ENCODE assay signal across 21 cellular contexts in the genomic region with DNA sequence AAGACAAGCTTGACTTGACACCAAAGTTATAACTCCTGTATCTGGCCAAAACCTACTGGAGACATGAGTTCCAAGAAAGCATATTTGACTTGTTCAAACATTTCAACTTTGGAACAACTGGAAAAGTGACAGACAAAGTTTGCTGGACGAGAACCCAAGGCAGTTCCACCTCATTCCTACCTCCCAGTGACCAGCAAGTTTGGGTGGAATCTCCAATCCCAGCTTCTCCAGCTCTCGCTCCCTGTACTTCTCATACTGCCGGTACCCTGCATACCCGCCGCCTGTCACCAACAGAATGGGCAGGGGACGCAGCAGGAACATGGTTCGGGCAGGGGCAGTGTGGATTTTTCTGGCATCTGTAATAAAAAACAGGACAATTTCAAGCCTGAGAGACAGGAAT. TPM values are rescaled to one million over a fixed set of nuclear protein-coding genes. Genes with fewer than 3 reads are reported as not detected.
DNase-seq lines count a peak whose midpoint lies in the region; TF ChIP-seq lines count a peak whose summit lies in the region.
"Had no signal": no experiment of that assay in that cellular context is flagged by ENCODE, and none has a peak within 500 bp of the region (broad histone marks: within the 10 kb centered on the region; RNA-seq: fewer than 3 reads in every experiment).

No MANE protein-coding gene starts in this region.

- H3K79me2 ChIP-seq in PC-9 (ENCODE audit: low read depth) (peaks cover 85% of the 10 kb centered on the region), trophoblast cell (ENCODE audit: control insufficient read depth, insufficient read depth, low read length, poor library complexity) (no peaks in the 10 kb centered on the region)

- H3K9me3 Mint-ChIP-seq in activated CD4-positive, alpha-beta T cell treated with anti-CD3 and anti-CD28 coated beads, Interleukin-2, amount 10 ng/mL, durations not matched to agents 24 days and 14 days = no peaks in the 10 kb centered on the region
- H3K9me3 Mint-ChIP-seq: activated naive CD4-positive, alpha-beta T cell treated with anti-CD3 and anti-CD28 coated beads, Interleukin-2, amount 50 U/mL, for 24 hours; IgD-negative memory B cell had no signal

- H3K27ac ChIP-seq in PC-9 = peak overlapping the region; percentile 98
- H3K27ac ChIP-seq in epithelial cell of prostate = peak overlapping the region; percentile 98
- H3K27ac ChIP-seq in trophoblast cell (ENCODE audit: low read depth, low read length) = no peak overlapping the region
- H3K27ac ChIP-seq: 22Rv1, body of pancreas, heart right ventricle, lower lobe of right lung, neutrophil, stomach had no signal

- no peak overlapping the region for H3K4ac ChIP-seq in trophoblast cell (ENCODE audit: low read depth, low read length)

- intact Hi-C loops in activated CD4-positive, alpha-beta T cell treated with anti-CD3 and anti-CD28 coated beads, Interleukin-2, amount 10 ng/mL, durations not matched to agents 24 days and 14 days (cut with micrococcal nuclease) = no loop called here
- intact Hi-C loops in PC-9 (cut with micrococcal nuclease; ENCODE audit: unreplicated experiment) (no loop called here), lower leg skin (cut with DNase I; ENCODE audit: low total_unique reads) (no loop called here)

- H3K36me3 Mint-ChIP-seq in activated CD4-positive, alpha-beta T cell treated with anti-CD3 and anti-CD28 coated beads, Interleukin-2, amount 10 ng/mL, durations not matched to agents 24 days and 14 days (ENCODE audit: low read depth) = peaks cover 36% of the 10 kb centered on the region

- no peaks in the 10 kb centered on the region for H3K79me1 ChIP-seq in trophoblast cell (ENCODE audit: low read length)

- H3K4me1 ChIP-seq in PC-9 (replicated peaks; ENCODE audit: insufficient read depth) = peaks cover 58% of the 10 kb centered on the region
- peaks cover 4 to 11% of the 10 kb centered on the region in 2 experiments for H3K4me1 ChIP-seq in trophoblast cell (ENCODE audit: control insufficient read depth in 1 of 2, insufficient read depth in 2 of 2, low read length in 2 of 2)

- no peak for DNase-seq in activated CD4-positive, alpha-beta T cell treated with anti-CD3 and anti-CD28 coated beads, Interleukin-2, amount 10 ng/mL, durations not matched to agents 24 days and 14 days
- DNase-seq in activated CD4-positive, alpha-beta T cell treated with anti-CD3 and anti-CD28 coated beads for 48 hours = no peak
- no peak for DNase-seq in PC-9
- DNase-seq in epithelial cell of prostate (ENCODE audit: low read depth, low spot score) = no peak
- peak; percentile 73 to 85 for DNase-seq in trophoblast cell
- no peak for DNase-seq in lower leg skin (ENCODE audit: low spot score in 2 of 2)
- DNase-seq in H7 = no peak
- no peak for DNase-seq in ureter (ENCODE audit: low spot score)
- DNase-seq: body of pancreas; COR-L47; heart right ventricle; lower lobe of right lung; NCI-H1417; SIG-M5; stimulated activated CD4-positive, alpha-beta T cell treated with anti-CD3 and anti-CD28 coated beads, Interleukin-4, amount 100 ng/mL, for 4 hours; stomach had no signal

- WGBS in trophoblast cell (ENCODE audit: extremely low coverage, insufficient coverage, insufficient read length) = no CpG with 5 or more reads among the region's 7 CpGs
- WGBS in lower leg skin, 2 donors = 87 to 92% methylated on average over 7 of the region's 7 CpGs

- no peaks in the 10 kb centered on the region for H3K27me3 ChIP-seq in PC-9 (ENCODE audit: insufficient read depth, low read depth)
- H3K27me3 ChIP-seq in trophoblast cell (ENCODE audit: insufficient read depth, low read length) = no peaks in the 10 kb centered on the region
- H3K27me3 ChIP-seq in H7 (ENCODE audit: control insufficient read depth, insufficient read depth, low read length) = no peaks in the 10 kb centered on the region
- H3K27me3 ChIP-seq: body of pancreas, heart right ventricle, neutrophil, stomach had no signal

- no peak overlapping the region for H3K4me3 Mint-ChIP-seq in activated CD4-positive, alpha-beta T cell treated with anti-CD3 and anti-CD28 coated beads, Interleukin-2, amount 10 ng/mL, durations not matched to agents 24 days and 14 days
- H3K4me3 Mint-ChIP-seq: B cell, IgD-negative memory B cell had no signal

- CTCF ChIA-PET in PC-9 (lab: Charles Lee) = interaction anchor here (1.0 kb wide), 1 partner anchor 14 kb away, joined by 4 read pairs; a partner anchor contains a TSS

- no peak overlapping the region for H4K8ac ChIP-seq in trophoblast cell (ENCODE audit: low read depth, low read length)

- POLR2A ChIA-PET in PC-9 (lab: Charles Lee; ENCODE audit: unreplicated experiment) = interaction anchor here (0.7 kb wide), 1 partner anchor 11 kb away, joined by 5 read pairs; no protein-coding TSS in a partner anchor

- H3F3A ChIP-seq in PC-9 (ENCODE audit: insufficient read depth, low read depth) = peaks cover 46% of the 10 kb centered on the region

- no peak overlapping the region for H4K12ac ChIP-seq in trophoblast cell (ENCODE audit: low read depth, low read length)

- no peak overlapping the region for H3K18ac ChIP-seq in trophoblast cell (ENCODE audit: low read length)

- H3K9me3 ChIP-seq in PC-9 (ENCODE audit: insufficient read depth, low read depth) = no peaks in the 10 kb centered on the region
- peaks cover 2% of the 10 kb centered on the region for H3K9me3 ChIP-seq in trophoblast cell (ENCODE audit: insufficient read depth, low read depth, low read length)
- H3K9me3 ChIP-seq: body of pancreas, heart right ventricle, lower lobe of right lung, neutrophil, stomach had no signal

- H3K23ac ChIP-seq in trophoblast cell (ENCODE audit: low read length) = no peak overlapping the region

- no peak overlapping the region for H2AK5ac ChIP-seq in trophoblast cell (ENCODE audit: low read length)

- H3K4me2 ChIP-seq in PC-9 = peak overlapping the region; percentile 57
- no peak overlapping the region for H3K4me2 ChIP-seq in trophoblast cell (ENCODE audit: low read length)

- H3K27ac Mint-ChIP-seq in activated CD4-positive, alpha-beta T cell treated with anti-CD3 and anti-CD28 coated beads, Interleukin-2, amount 10 ng/mL, durations not matched to agents 24 days and 14 days = peak overlapping the region; percentile 72
- H3K27ac Mint-ChIP-seq: activated naive CD4-positive, alpha-beta T cell treated with anti-CD3 and anti-CD28 coated beads, Interleukin-2, amount 50 U/mL, for 24 hours; B cell had no signal

- H2AFZ ChIP-seq in PC-9 = no peak overlapping the region
- no peak overlapping the region for H2AFZ ChIP-seq in trophoblast cell (ENCODE audit: insufficient read depth, low read length, poor library complexity)

- BruUV-seq in PC-9 (replicated peaks; lab: Mats Ljungman, UMichigan) = no TSS peak

- no peaks in the 10 kb centered on the region for H3K27me3 Mint-ChIP-seq in activated CD4-positive, alpha-beta T cell treated with anti-CD3 and anti-CD28 coated beads, Interleukin-2, amount 10 ng/mL, durations not matched to agents 24 days and 14 days
- H3K27me3 Mint-ChIP-seq: activated naive CD4-positive, alpha-beta T cell treated with anti-CD3 and anti-CD28 coated beads, Interleukin-2, amount 50 U/mL, for 24 hours; B cell; IgD-negative memory B cell had no signal

- H2BK120ac ChIP-seq in trophoblast cell (ENCODE audit: insufficient read depth, low read length, poor library complexity) = peak overlapping the region; percentile 57

- no peaks in the 10 kb centered on the region for H3K9me2 ChIP-seq in PC-9 (ENCODE audit: insufficient read depth)

- H2BK5ac ChIP-seq in trophoblast cell (ENCODE audit: low read depth, low read length, poor library complexity) = peak overlapping the region; percentile 30

- no peak overlapping the region for H3K9ac ChIP-seq in trophoblast cell (ENCODE audit: low read length)

- TF ChIP-seq POLR2A in lower leg skin (IDR thresholded peaks at IDR 0.05) = no peak

- peak overlapping the region; percentile 36 for H3K14ac ChIP-seq in trophoblast cell (ENCODE audit: low read length)

- H4K91ac ChIP-seq in trophoblast cell (ENCODE audit: low read depth, low read length) = no peak overlapping the region

- peaks cover 24% of the 10 kb centered on the region for H3K4me1 Mint-ChIP-seq in activated CD4-positive, alpha-beta T cell treated with anti-CD3 and anti-CD28 coated beads, Interleukin-2, amount 10 ng/mL, durations not matched to agents 24 days and 14 days

- H3K36me3 ChIP-seq in PC-9 (ENCODE audit: low read depth) = peaks cover 32% of the 10 kb centered on the region
- H3K36me3 ChIP-seq in trophoblast cell (ENCODE audit: control insufficient read depth in 1 of 2, insufficient read depth in 2 of 2, low read length in 2 of 2) = peaks cover 4 to 9% of the 10 kb centered on the region in 2 experiments
- peaks cover 7% of the 10 kb centered on the region for H3K36me3 ChIP-seq in H7 (replicated peaks; ENCODE audit: control insufficient read depth, insufficient read depth, low read length)
- H3K36me3 ChIP-seq: neutrophil had no signal

- H4K20me1 ChIP-seq in PC-9 (ENCODE audit: insufficient read depth) = peaks cover under 1% of the 10 kb centered on the region; the same call in 1 of the 2 replicates

- TF ChIP-seq CTCF in PC-9 (conservative IDR thresholded peaks at IDR 0.05) (no peak), lower leg skin (IDR thresholded peaks at IDR 0.05) (no peak)

- H2BK12ac ChIP-seq in trophoblast cell (ENCODE audit: low read length) = no peak overlapping the region

- H3K4me3 ChIP-seq in PC-9 = no peak overlapping the region
- no peak overlapping the region for H3K4me3 ChIP-seq in trophoblast cell (ENCODE audit: low read depth, low read length)
- no peak overlapping the region for H3K4me3 ChIP-seq in lower leg skin (ENCODE audit: low read depth, poor library complexity, severe bottlenecking)
- H3K4me3 ChIP-seq in H7 (ENCODE audit: insufficient read depth, low read depth, low read length) = no peak overlapping the region
- H3K4me3 ChIP-seq: body of pancreas, heart right ventricle, lower lobe of right lung, stomach had no signal

RNA-seq across cellular contexts. Expression of a gene that starts 14.1 kb away (rescaled TPM):
- 44.9 and 52.1 TPM in 2 replicates for total RNA-seq in activated CD4-positive, alpha-beta T cell treated with anti-CD3 and anti-CD28 coated beads, Interleukin-2, amount 10 ng/mL, durations not matched to agents 24 days and 14 days
- 46.4 and 46.8 TPM in 2 replicates for total RNA-seq in PC-9 (2021)
- polyA plus RNA-seq in trophoblast cell (2013) = 26.1 and 26.7 TPM in 2 replicates
- 10 to 100 TPM; 32.0 to 62.5 (median 45.5) TPM for total RNA-seq in lower leg skin
- 70.2 and 72.6 TPM in 2 replicates for total RNA-seq in H7 (2014; rRNA removed; shearing (Covaris generic))
- 68.0 TPM for total RNA-seq in ureter

Comparison
In these comparisons a context has a peak if more than half of its experiments do, and no peak if none do; other contexts are left out.
1. DNase-seq: peak in trophoblast cell (2 of 2); none in activated CD4-positive, alpha-beta T cell treated with anti-CD3 and anti-CD28 coated beads, Interleukin-2, amount 10 ng/mL, durations not matched to agents 24 days and 14 days (single experiment), activated CD4-positive, alpha-beta T cell treated with anti-CD3 and anti-CD28 coated beads for 48 hours (single experiment), PC-9 (0 of 2), epithelial cell of prostate (single experiment), lower leg skin (0 of 2), H7 (single experiment) and ureter (single experiment).